In genomic region chr12:114430306-114430705, GRCh38 we compare ENCODE assay signal across 21 cellular contexts. TPM values are rescaled to one million over a fixed set of nuclear protein-coding genes. Genes with fewer than 3 reads are reported as not detected.
DNase-seq lines count a peak whose midpoint lies in the region; ATAC-seq, FAIRE-seq and TF ChIP-seq lines count a peak whose summit lies in the region.
"Had no signal": no experiment of that assay in that cellular context is flagged by ENCODE, and none has a peak within 500 bp of the region (broad histone marks: within the 10 kb centered on the region; RNA-seq: fewer than 3 reads in every experiment).

No MANE protein-coding gene starts in this region.

- peak overlapping the region; percentile 85; the same call in 1 of the 2 replicates for H3K18ac ChIP-seq in IMR-90 (ENCODE audit: low read depth, low read length)

- H3K9me1 ChIP-seq in IMR-90 (ENCODE audit: insufficient read depth, low read length): peaks cover 6% of the 10 kb centered on the region

- DNase-seq in activated T-cell treated with anti-CD3 and anti-CD28 coated beads, Interleukin-2, amount 50 U/mL, for 72 hours: no peak
- no peak for DNase-seq in activated T-cell treated with anti-CD3 and anti-CD28 coated beads, Interleukin-2, amount 50 U/mL, for 1 hour
- DNase-seq in IMR-90 (peak; percentile 100), astrocyte (ENCODE audit: low read depth) (peak; percentile 40), NCI-H1092 treated with DMSO at 0.1 percent for 48 hours (lab: John Stamatoyannopoulos, UW) (no peak), Right ventricle myocardium superior (no peak)
- DNase-seq in stimulated activated effector memory CD8-positive, alpha-beta T cell treated with anti-CD3 and anti-CD28 coated beads, Interleukin-12 subunit alpha, Interleukin-12 subunit beta, amount 100 ng/mL, for 72 hours (ENCODE audit: low spot score in 2 of 2): no peak
- DNase-seq: 8988T; Caco-2; hippocampal formation; midbrain; NCI-H2081 treated with DMSO at 0.1 percent for 48 hours; NCI-H524 treated with DMSO at 0.1 percent for 48 hours; nucleus accumbens; right lobe of liver; stimulated activated CD4-positive, alpha-beta T cell treated with anti-CD3 and anti-CD28 coated beads, Interleukin-4, amount 100 ng/mL, for 1 hour; stimulated activated CD8-positive, alpha-beta memory T cell treated with anti-CD3 and anti-CD28 coated beads, Interleukin-4, amount 100 ng/mL, for 48 hours had no signal

- H2AK9ac ChIP-seq in IMR-90 (replicated peaks; ENCODE audit: low read depth, low read length, poor library complexity): no peak overlapping the region

- no peak overlapping the region for H3K27ac Mint-ChIP-seq in activated T-cell treated with anti-CD3 and anti-CD28 coated beads, Interleukin-2, amount 50 U/mL, for 72 hours
- H3K27ac Mint-ChIP-seq in astrocyte (ENCODE audit: unreplicated experiment): no peak overlapping the region
- no peak overlapping the region for H3K27ac Mint-ChIP-seq in stimulated activated effector memory CD8-positive, alpha-beta T cell treated with anti-CD3 and anti-CD28 coated beads, Interleukin-12 subunit alpha, Interleukin-12 subunit beta, amount 100 ng/mL, for 72 hours
- H3K27ac Mint-ChIP-seq: type B pancreatic cell had no signal

- FAIRE-seq in astrocyte (lab: Jason Lieb, UNC): peak; percentile 72
- FAIRE-seq: GM18507 had no signal

- H2BK20ac ChIP-seq in IMR-90 (ENCODE audit: low read depth, low read length): no peak overlapping the region

- H3K27me3 ChIP-seq in IMR-90 (ENCODE audit: control insufficient read depth, insufficient read depth, low read length) (no peaks in the 10 kb centered on the region), astrocyte (ENCODE audit: insufficient read depth, low read length) (no peaks in the 10 kb centered on the region)
- H3K27me3 ChIP-seq: right lobe of liver had no signal

- no TSS peak for BruUV-seq in IMR-90 (replicated peaks; lab: Mats Ljungman, UMichigan)

- peak overlapping the region; percentile 60; the same call in 1 of the 2 replicates for H3K27ac ChIP-seq in IMR-90 (ENCODE audit: insufficient read depth, low read length)
- H3K27ac ChIP-seq in astrocyte (ENCODE audit: low read depth, low read length): no peak overlapping the region
- H3K27ac ChIP-seq: right lobe of liver had no signal

- no peaks in the 10 kb centered on the region for H3K9me3 ChIP-seq in IMR-90 (ENCODE audit: control insufficient read depth, insufficient read depth, low read length)
- no peaks in the 10 kb centered on the region for H3K9me3 ChIP-seq in astrocyte (ENCODE audit: insufficient read depth, low read depth, low read length)
- H3K9me3 ChIP-seq: Caco-2, right lobe of liver had no signal

- H2AK5ac ChIP-seq in IMR-90 (ENCODE audit: low read depth, low read length): no peak overlapping the region

- H3K79me1 ChIP-seq in IMR-90 (ENCODE audit: low read depth in 1 of 2, low read length in 2 of 2): peaks cover 3 to 14% of the 10 kb centered on the region in 2 experiments

- H3K4me1 ChIP-seq in IMR-90 (ENCODE audit: control insufficient read depth, insufficient read depth, low read length): peaks cover 4% of the 10 kb centered on the region
- no peaks in the 10 kb centered on the region for H3K4me1 ChIP-seq in astrocyte (ENCODE audit: insufficient read depth, low read length)
- H3K4me1 ChIP-seq: Caco-2, right lobe of liver had no signal

- no peak overlapping the region for H3K4me3 Mint-ChIP-seq in activated T-cell treated with anti-CD3 and anti-CD28 coated beads, Interleukin-2, amount 50 U/mL, for 72 hours
- no peak overlapping the region for H3K4me3 Mint-ChIP-seq in astrocyte (ENCODE audit: unreplicated experiment)
- no peak overlapping the region for H3K4me3 Mint-ChIP-seq in stimulated activated effector memory CD8-positive, alpha-beta T cell treated with anti-CD3 and anti-CD28 coated beads, Interleukin-12 subunit alpha, Interleukin-12 subunit beta, amount 100 ng/mL, for 72 hours
- H3K4me3 Mint-ChIP-seq: type B pancreatic cell had no signal

- 0 out of 2 replicates have a peak, but pooled peaks cover 5% of the 10 kb centered on the region for H4K20me1 ChIP-seq in IMR-90 (ENCODE audit: insufficient read depth, low read length)
- no peaks in the 10 kb centered on the region for H4K20me1 ChIP-seq in astrocyte (ENCODE audit: insufficient read depth, low read length)

- CTCF ChIA-PET in IMR-90 (lab: Yijun Ruan, JAX): no interaction called here

- H3K9ac ChIP-seq in IMR-90 (ENCODE audit: low read depth, low read length) (no peak overlapping the region), astrocyte (ENCODE audit: low read length) (no peak overlapping the region)

- peak overlapping the region; percentile 93; the same call in 1 of the 2 replicates for H3K23ac ChIP-seq in IMR-90 (ENCODE audit: low read depth, low read length)

- POLR2A ChIA-PET in IMR-90 (lab: Charles Lee; ENCODE audit: unreplicated experiment): no interaction called here

- H3K4me3 ChIP-seq in IMR-90 (ENCODE audit: insufficient read depth, low read depth, low read length) (no peak overlapping the region), astrocyte (ENCODE audit: insufficient read depth, low read depth, low read length) (no peak overlapping the region)
- H3K4me3 ChIP-seq: right lobe of liver had no signal

- in situ Hi-C loops in IMR-90 (cut with MboI; ENCODE audit: low sequenced_read_pairs): no loop called here

- H3K4me2 ChIP-seq in IMR-90 (ENCODE audit: low read depth, low read length): peak overlapping the region; percentile 18; the same call in 1 of the 2 replicates
- no peak overlapping the region for H3K4me2 ChIP-seq in astrocyte (ENCODE audit: low read length)

- H3K4ac ChIP-seq in IMR-90 (ENCODE audit: low read depth, low read length): peak overlapping the region; percentile 94; the same call in 1 of the 2 replicates

- H4K5ac ChIP-seq in IMR-90 (ENCODE audit: low read depth, low read length): no peak overlapping the region

- no peaks in the 10 kb centered on the region for H3K79me2 ChIP-seq in astrocyte (ENCODE audit: insufficient read depth, low read length)

- no peak overlapping the region; a peak in 2 of 4 replicates for H4K8ac ChIP-seq in IMR-90 (ENCODE audit: low read depth in 2 of 2, low read length in 2 of 2)

- H4K91ac ChIP-seq in IMR-90 (ENCODE audit: insufficient read depth, low read depth, low read length): no peak overlapping the region

- no peaks in the 10 kb centered on the region for H3K4me1 Mint-ChIP-seq in activated T-cell treated with anti-CD3 and anti-CD28 coated beads, Interleukin-2, amount 50 U/mL, for 72 hours (ENCODE audit: low read depth)
- H3K4me1 Mint-ChIP-seq in astrocyte (ENCODE audit: low read depth, unreplicated experiment): peaks cover 6% of the 10 kb centered on the region
- no peaks in the 10 kb centered on the region for H3K4me1 Mint-ChIP-seq in stimulated activated effector memory CD8-positive, alpha-beta T cell treated with anti-CD3 and anti-CD28 coated beads, Interleukin-12 subunit alpha, Interleukin-12 subunit beta, amount 100 ng/mL, for 72 hours

- peak overlapping the region; percentile 83 for H2BK120ac ChIP-seq in IMR-90 (ENCODE audit: low read depth, low read length)

- no peak for TF ChIP-seq POLR2A in IMR-90 (IDR thresholded peaks at IDR 0.05; ENCODE audit: low read depth, low read length)

- ATAC-seq in activated T-cell treated with anti-CD3 and anti-CD28 coated beads, Interleukin-2, amount 50 U/mL, for 72 hours (replicated peaks in 1 of 2): peak; percentile 58 to 66
- peak; percentile 93 for ATAC-seq in IMR-90 (ENCODE audit: low read depth)
- ATAC-seq in stimulated activated effector memory CD8-positive, alpha-beta T cell treated with anti-CD3 and anti-CD28 coated beads, Interleukin-12 subunit alpha, Interleukin-12 subunit beta, amount 100 ng/mL, for 72 hours: peak; percentile 84
- ATAC-seq in HG03139 (IDR thresholded peaks at IDR 0.05; ENCODE audit: unreplicated experiment): no peak
- no peak for ATAC-seq in Right ventricle myocardium superior (ENCODE audit: poor library complexity)
- ATAC-seq: right lobe of liver had no signal

- H3K36me3 ChIP-seq in IMR-90 (ENCODE audit: control insufficient read depth, insufficient read depth, low read length): no peaks in the 10 kb centered on the region
- H3K36me3 ChIP-seq in astrocyte (ENCODE audit: insufficient read depth, low read length): no peaks in the 10 kb centered on the region
- H3K36me3 ChIP-seq: right lobe of liver had no signal

- H3K9me3 Mint-ChIP-seq in activated T-cell treated with anti-CD3 and anti-CD28 coated beads, Interleukin-2, amount 50 U/mL, for 72 hours: peaks cover 0 to 2% of the 10 kb centered on the region in 2 donors
- H3K9me3 Mint-ChIP-seq in astrocyte (ENCODE audit: unreplicated experiment): peaks cover 3% of the 10 kb centered on the region
- H3K9me3 Mint-ChIP-seq in stimulated activated effector memory CD8-positive, alpha-beta T cell treated with anti-CD3 and anti-CD28 coated beads, Interleukin-12 subunit alpha, Interleukin-12 subunit beta, amount 100 ng/mL, for 72 hours: peaks cover 2% of the 10 kb centered on the region
- H3K9me3 Mint-ChIP-seq: type B pancreatic cell had no signal

- H2BK15ac ChIP-seq in IMR-90 (ENCODE audit: low read depth, low read length): no peak overlapping the region; the same call in 2 of the 3 replicates

- H3K27me3 Mint-ChIP-seq in activated T-cell treated with anti-CD3 and anti-CD28 coated beads, Interleukin-2, amount 50 U/mL, for 72 hours (ENCODE audit: low read depth): peaks cover 9% of the 10 kb centered on the region
- peaks cover 65% of the 10 kb centered on the region for H3K27me3 Mint-ChIP-seq in astrocyte (ENCODE audit: low read depth, unreplicated experiment)

- intact Hi-C loops in IMR-90 (cut with micrococcal nuclease) (loop anchor here (1.0 kb wide), 1 partner anchor 27 kb away; no protein-coding TSS in a partner anchor), Right ventricle myocardium superior (cut with DNase I) (no loop called here)

- H3K56ac ChIP-seq in IMR-90 (ENCODE audit: extremely low read depth, insufficient read depth, low read length): no peak overlapping the region

- WGBS in IMR-90 (ENCODE audit: extremely low coverage in 2 of 2, insufficient read length in 1 of 2), 2 experiments: no CpG with 5 or more reads among the region's 4 CpGs

- TF ChIP-seq CTCF in IMR-90 (conservative IDR thresholded peaks at IDR 0.05; ENCODE audit: low read depth, low read length): no peak
- TF ChIP-seq CTCF in astrocyte (IDR thresholded peaks at IDR 0.05; ENCODE audit: insufficient read depth, low read depth, low read length): no peak

- peak overlapping the region; percentile 35 for H2AFZ ChIP-seq in IMR-90 (replicated peaks; ENCODE audit: low read length, poor library complexity)
- H2AFZ ChIP-seq in astrocyte (ENCODE audit: low read depth, low read length): no peak overlapping the region

- H2BK5ac ChIP-seq in IMR-90 (ENCODE audit: low read depth, low read length, poor library complexity, severe bottlenecking): peak overlapping the region; percentile 77

- no peaks in the 10 kb centered on the region for H3K36me3 Mint-ChIP-seq in activated T-cell treated with anti-CD3 and anti-CD28 coated beads, Interleukin-2, amount 50 U/mL, for 72 hours (ENCODE audit: insufficient read depth in 2 of 2)
- H3K36me3 Mint-ChIP-seq in astrocyte (ENCODE audit: low read depth, unreplicated experiment): no peaks in the 10 kb centered on the region
- no peaks in the 10 kb centered on the region for H3K36me3 Mint-ChIP-seq in stimulated activated effector memory CD8-positive, alpha-beta T cell treated with anti-CD3 and anti-CD28 coated beads, Interleukin-12 subunit alpha, Interleukin-12 subunit beta, amount 100 ng/mL, for 72 hours
- H3K36me3 Mint-ChIP-seq: type B pancreatic cell had no signal

- dilution Hi-C loops in IMR-90 (cut with HindIII; ENCODE audit: low sequenced_read_pairs, unreplicated experiment): no loop called here

- H3K14ac ChIP-seq in IMR-90 (replicated peaks; ENCODE audit: low read depth, low read length): peak overlapping the region; percentile 54; the same call in 1 of the 2 replicates

- TF ChIP-seq RAD21 in IMR-90 (IDR thresholded peaks at IDR 0.05; ENCODE audit: low read length): peak; percentile 6; the same call in 1 of the 2 replicates

RNA-seq across cellular contexts. Expression of gene TBX5, which starts 24.4 kb away (rescaled TPM):
- total RNA-seq in activated T-cell treated with anti-CD3 and anti-CD28 coated beads, Interleukin-2, amount 50 U/mL, for 72 hours: not detected
- total RNA-seq in IMR-90 (2012; rRNA removed) (10.8 and 13.3 TPM in 2 replicates), astrocyte (not detected in 2 replicates), Right ventricle myocardium superior (66.6 TPM)
- polyA plus RNA-seq in IMR-90 (2012; rRNA removed): 14.7 and 16.6 TPM in 2 replicates
- 8.9 and 16.8 TPM in 2 replicates for polyA plus RNA-seq in IMR-90 (2012; cell fraction: cytosol; rRNA removed)
- polyA plus RNA-seq in IMR-90 (2012; cell fraction: nucleus; rRNA removed; ENCODE audit: low replicate concordance): 36.1 and 51.2 TPM in 2 replicates
- total RNA-seq: Caco-2, dermis microvascular lymphatic vessel endothelial cell, right lobe of liver had no signal

Comparison
In these comparisons a context has a peak if more than half of its experiments do, and no peak if none do; other contexts are left out.
1. ATAC-seq: peak in activated T-cell treated with anti-CD3 and anti-CD28 coated beads, Interleukin-2, amount 50 U/mL, for 72 hours (2 of 2), IMR-90 (single experiment) and stimulated activated effector memory CD8-positive, alpha-beta T cell treated with anti-CD3 and anti-CD28 coated beads, Interleukin-12 subunit alpha, Interleukin-12 subunit beta, amount 100 ng/mL, for 72 hours (single experiment); none in HG03139 (single experiment) and Right ventricle myocardium superior (single experiment).
2. DNase-seq: peak in IMR-90 (single experiment) and astrocyte (single experiment); none in activated T-cell treated with anti-CD3 and anti-CD28 coated beads, Interleukin-2, amount 50 U/mL, for 72 hours (0 of 2), activated T-cell treated with anti-CD3 and anti-CD28 coated beads, Interleukin-2, amount 50 U/mL, for 1 hour (single experiment), stimulated activated effector memory CD8-positive, alpha-beta T cell treated with anti-CD3 and anti-CD28 coated beads, Interleukin-12 subunit alpha, Interleukin-12 subunit beta, amount 100 ng/mL, for 72 hours (0 of 2), NCI-H1092 treated with DMSO at 0.1 percent for 48 hours (single experiment) and Right ventricle myocardium superior (single experiment).
3. RNA of gene TBX5, which starts 24.4 kb away (total RNA-seq): 66.6 TPM in Right ventricle myocardium superior (single experiment) and 10.8 to 13.3 TPM in IMR-90; not detected in activated T-cell treated with anti-CD3 and anti-CD28 coated beads, Interleukin-2, amount 50 U/mL, for 72 hours and not detected in astrocyte; every median in the first group is over 10 times any median in the second.